ENCODE assay signal across 12 cellular contexts in the genomic region with DNA sequence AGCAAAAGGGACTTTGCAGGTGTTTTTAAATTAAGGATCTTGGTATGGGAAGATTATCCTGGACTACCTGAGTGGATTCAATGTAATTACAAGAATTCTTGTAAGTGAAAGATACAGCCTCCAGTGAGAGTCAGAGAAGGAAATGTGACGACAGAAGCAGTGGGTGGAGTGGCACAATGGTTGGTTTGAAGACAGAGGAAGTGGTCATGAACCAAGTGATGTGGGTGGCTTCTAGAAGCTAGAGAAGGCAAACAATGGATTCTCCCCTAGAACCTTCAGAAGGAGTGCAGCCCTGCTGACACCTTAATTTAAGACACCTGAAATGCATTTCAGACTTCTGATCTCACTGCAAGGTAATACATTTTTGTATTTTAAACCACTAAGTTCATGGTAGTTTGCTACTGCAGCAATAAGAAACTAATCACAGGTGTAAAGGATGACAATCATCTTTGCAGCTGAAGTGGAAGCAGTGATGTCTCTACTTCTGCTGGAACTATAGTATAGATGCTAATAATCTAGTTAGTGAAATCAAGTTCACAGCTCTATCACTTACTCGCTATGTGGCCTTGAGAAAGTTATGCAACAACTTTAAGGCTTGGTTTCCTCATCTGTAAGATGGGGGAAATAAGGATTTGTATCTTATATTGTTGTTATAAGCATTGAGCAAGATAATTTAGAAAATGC.
DNase-seq lines count a peak whose midpoint lies in the region; ATAC-seq and TF ChIP-seq lines count a peak whose summit lies in the region.
"Had no signal": no experiment of that assay in that cellular context is flagged by ENCODE, and none has a peak within 500 bp of the region (broad histone marks: within the 10 kb centered on the region; RNA-seq: fewer than 3 reads in every experiment).

No MANE protein-coding gene starts in this region.

- H3K4me1 ChIP-seq in DND-41 (ENCODE audit: insufficient read depth, low read length) (no peaks in the 10 kb centered on the region), heart left ventricle (no peaks in the 10 kb centered on the region)
- H3K4me1 ChIP-seq: foreskin keratinocyte, uterus had no signal

- CTCF ChIA-PET in activated CD8-positive, alpha-beta T cell treated with anti-CD3 and anti-CD28 coated beads for 36 hours (lab: Charles Lee): interaction anchor here (1.6 kb wide), 1 partner anchor 31 kb away, joined by 6 read pairs; no protein-coding TSS in a partner anchor

- POLR2A ChIA-PET in activated CD8-positive, alpha-beta T cell treated with anti-CD3 and anti-CD28 coated beads for 36 hours (lab: Charles Lee): no interaction called here
- POLR2A ChIA-PET in activated naive CD8-positive, alpha-beta T cell treated with anti-CD3 and anti-CD28 coated beads, Interleukin-2, amount 10 ng/mL, durations not matched to agents 7 days and 5 days (lab: Charles Lee): no interaction called here

- 41 to 67% (median 53%) methylated on average over 2 of the region's 2 CpGs for WGBS in heart left ventricle, 4 donors

- H3K27ac ChIP-seq in DND-41 (ENCODE audit: low read length): no peak overlapping the region
- H3K27ac ChIP-seq in heart left ventricle: no peak overlapping the region
- H3K27ac ChIP-seq: foreskin keratinocyte, uterus had no signal

- ATAC-seq in DND-41 (ENCODE audit: insufficient read depth, low read depth) (peak; percentile 70), HG02840 (IDR thresholded peaks at IDR 0.05; ENCODE audit: low FRiP score, unreplicated experiment) (no peak), heart left ventricle (no peak), GM21717 (IDR thresholded peaks at IDR 0.05; ENCODE audit: unreplicated experiment) (no peak)
- ATAC-seq in activated CD8-positive, alpha-beta T cell treated with anti-CD3 and anti-CD28 coated beads for 36 hours: peak; percentile 97
- ATAC-seq in activated naive CD8-positive, alpha-beta T cell treated with anti-CD3 and anti-CD28 coated beads, Interleukin-2, amount 10 ng/mL, durations not matched to agents 7 days and 5 days (ENCODE audit: low read depth): peak; percentile 98
- ATAC-seq: foreskin keratinocyte, HCT116 had no signal

- H3K9ac ChIP-seq in DND-41 (ENCODE audit: low read depth, low read length): no peak overlapping the region

- intact Hi-C loops in activated CD8-positive, alpha-beta T cell treated with anti-CD3 and anti-CD28 coated beads for 36 hours (cut with micrococcal nuclease): no loop called here
- intact Hi-C loops in heart left ventricle (cut with DNase I): no loop called here

- H3K9me3 ChIP-seq in DND-41 (ENCODE audit: insufficient read depth, low read length, severe bottlenecking) (no peaks in the 10 kb centered on the region), heart left ventricle (peaks cover 0 to 4% (median 0%) of the 10 kb centered on the region in 12 donors)
- H3K9me3 ChIP-seq: uterus had no signal

- no peak overlapping the region for H3K4me3 ChIP-seq in DND-41 (ENCODE audit: low read depth in 1 of 2, low read length in 2 of 2)
- H3K4me3 ChIP-seq in heart left ventricle: no peak overlapping the region
- H3K4me3 ChIP-seq: uterus had no signal

- TF ChIP-seq POLR2A in heart left ventricle (IDR thresholded peaks at IDR 0.05): no peak

- H3K36me3 Mint-ChIP-seq in activated CD8-positive, alpha-beta T cell treated with anti-CD3 and anti-CD28 coated beads for 36 hours (ENCODE audit: low read depth): no peaks in the 10 kb centered on the region
- H3K36me3 Mint-ChIP-seq in activated naive CD8-positive, alpha-beta T cell treated with anti-CD3 and anti-CD28 coated beads, Interleukin-2, amount 10 ng/mL, durations not matched to agents 7 days and 5 days: peaks cover 26% of the 10 kb centered on the region
- no peaks in the 10 kb centered on the region for H3K36me3 Mint-ChIP-seq in HFFc6 (ENCODE audit: low read depth)

- peaks cover 2% of the 10 kb centered on the region for H3K9me3 Mint-ChIP-seq in activated CD8-positive, alpha-beta T cell treated with anti-CD3 and anti-CD28 coated beads for 36 hours
- H3K9me3 Mint-ChIP-seq in activated naive CD8-positive, alpha-beta T cell treated with anti-CD3 and anti-CD28 coated beads, Interleukin-2, amount 10 ng/mL, durations not matched to agents 7 days and 5 days: peaks cover 5% of the 10 kb centered on the region
- peaks cover 26% of the 10 kb centered on the region for H3K9me3 Mint-ChIP-seq in HFFc6

- H3K36me3 ChIP-seq in DND-41 (ENCODE audit: insufficient read depth, low read length) (no peaks in the 10 kb centered on the region), heart left ventricle (no peaks in the 10 kb centered on the region)
- H3K36me3 ChIP-seq: uterus had no signal

- H3K4me1 Mint-ChIP-seq in activated CD8-positive, alpha-beta T cell treated with anti-CD3 and anti-CD28 coated beads for 36 hours (ENCODE audit: low read depth): peaks cover 60% of the 10 kb centered on the region
- H3K4me1 Mint-ChIP-seq in activated naive CD8-positive, alpha-beta T cell treated with anti-CD3 and anti-CD28 coated beads, Interleukin-2, amount 10 ng/mL, durations not matched to agents 7 days and 5 days: peaks cover 34% of the 10 kb centered on the region
- no peaks in the 10 kb centered on the region for H3K4me1 Mint-ChIP-seq in HFFc6 (ENCODE audit: low read depth)

- no peaks in the 10 kb centered on the region for H3K27me3 Mint-ChIP-seq in activated CD8-positive, alpha-beta T cell treated with anti-CD3 and anti-CD28 coated beads for 36 hours
- no peaks in the 10 kb centered on the region for H3K27me3 Mint-ChIP-seq in activated naive CD8-positive, alpha-beta T cell treated with anti-CD3 and anti-CD28 coated beads, Interleukin-2, amount 10 ng/mL, durations not matched to agents 7 days and 5 days
- H3K27me3 Mint-ChIP-seq in HFFc6 (ENCODE audit: insufficient read depth): peaks cover 2% of the 10 kb centered on the region; the same call in 1 of the 2 replicates

- H2AFZ ChIP-seq in DND-41 (ENCODE audit: low read depth, low read length): no peak overlapping the region

- no peaks in the 10 kb centered on the region for H4K20me1 ChIP-seq in DND-41 (ENCODE audit: insufficient read depth, low read length)

- TF ChIP-seq CTCF in DND-41 (IDR thresholded peaks at IDR 0.05; ENCODE audit: borderline replicate concordance, extremely low read depth, low read length, poor library complexity, severe bottlenecking) (no peak), heart left ventricle (IDR thresholded peaks at IDR 0.05) (no peak), HFFc6 (IDR thresholded peaks at IDR 0.05) (no peak)
- TF ChIP-seq CTCF in activated CD8-positive, alpha-beta T cell treated with anti-CD3 and anti-CD28 coated beads for 36 hours (IDR thresholded peaks at IDR 0.05): no peak

- DNase-seq in DND-41: peak; percentile 10
- DNase-seq in activated CD8-positive, alpha-beta T cell treated with anti-CD3 and anti-CD28 coated beads for 36 hours: peak; percentile 83
- peak; percentile 55 for DNase-seq in activated naive CD8-positive, alpha-beta T cell treated with anti-CD3 and anti-CD28 coated beads, Interleukin-2, amount 10 ng/mL, durations not matched to agents 7 days and 5 days
- peak; percentile 20 to 47 (median 27) for DNase-seq in stimulated activated CD4-positive, alpha-beta T cell treated with anti-CD3 and anti-CD28 coated beads, TNF-alpha, amount 100 ng/mL, for 24 hours (ENCODE audit: low read depth in 3 of 3)
- no peak for DNase-seq in heart left ventricle
- no peak for DNase-seq in HFFc6
- DNase-seq: foreskin keratinocyte, MM.1S, uterus had no signal

- H3K27me3 ChIP-seq in DND-41 (ENCODE audit: insufficient read depth, low read length, poor library complexity) (no peaks in the 10 kb centered on the region), heart left ventricle (peaks cover 0 to 2% (median 0%) of the 10 kb centered on the region in 9 donors)
- H3K27me3 ChIP-seq: foreskin keratinocyte, uterus had no signal

- peak overlapping the region; percentile 56 for H3K27ac Mint-ChIP-seq in activated CD8-positive, alpha-beta T cell treated with anti-CD3 and anti-CD28 coated beads for 36 hours
- H3K27ac Mint-ChIP-seq in activated naive CD8-positive, alpha-beta T cell treated with anti-CD3 and anti-CD28 coated beads, Interleukin-2, amount 10 ng/mL, durations not matched to agents 7 days and 5 days: peak overlapping the region; percentile 84
- no peak overlapping the region for H3K27ac Mint-ChIP-seq in HFFc6

- peak overlapping the region; percentile 3 for H3K4me3 Mint-ChIP-seq in activated CD8-positive, alpha-beta T cell treated with anti-CD3 and anti-CD28 coated beads for 36 hours
- peak overlapping the region; percentile 79 for H3K4me3 Mint-ChIP-seq in activated naive CD8-positive, alpha-beta T cell treated with anti-CD3 and anti-CD28 coated beads, Interleukin-2, amount 10 ng/mL, durations not matched to agents 7 days and 5 days
- no peak overlapping the region for H3K4me3 Mint-ChIP-seq in HFFc6

- no peaks in the 10 kb centered on the region for H3K79me2 ChIP-seq in DND-41 (ENCODE audit: insufficient read depth, low read length)

- no peak overlapping the region for H3K4me2 ChIP-seq in DND-41 (ENCODE audit: insufficient read depth, low read length)

Comparison
In these comparisons a context has a peak if more than half of its experiments do, and no peak if none do; other contexts are left out.
1. ATAC-seq: peak in DND-41 (single experiment), activated CD8-positive, alpha-beta T cell treated with anti-CD3 and anti-CD28 coated beads for 36 hours (single experiment) and activated naive CD8-positive, alpha-beta T cell treated with anti-CD3 and anti-CD28 coated beads, Interleukin-2, amount 10 ng/mL, durations not matched to agents 7 days and 5 days (single experiment); none in HG02840 (single experiment), heart left ventricle (0 of 4) and GM21717 (single experiment).
2. DNase-seq: peak in DND-41 (single experiment), activated CD8-positive, alpha-beta T cell treated with anti-CD3 and anti-CD28 coated beads for 36 hours (single experiment), activated naive CD8-positive, alpha-beta T cell treated with anti-CD3 and anti-CD28 coated beads, Interleukin-2, amount 10 ng/mL, durations not matched to agents 7 days and 5 days (single experiment) and stimulated activated CD4-positive, alpha-beta T cell treated with anti-CD3 and anti-CD28 coated beads, TNF-alpha, amount 100 ng/mL, for 24 hours (3 of 3); none in heart left ventricle (0 of 5) and HFFc6 (single experiment).